ENCODE assay signal across 22 cellular contexts in genomic region chr2:5740853-5741252, GRCh38. TPM values are rescaled to one million over a fixed set of nuclear protein-coding genes. Genes with fewer than 3 reads are reported as not detected.
"Had no signal": no experiment of that assay in that cellular context is flagged by ENCODE, and none has a peak within 500 bp of the region (broad histone marks: within the 10 kb centered on the region; RNA-seq: fewer than 3 reads in every experiment).

No MANE protein-coding gene starts in this region.

- H3K4me1 ChIP-seq: gastrocnemius medialis, neural progenitor cell, prostate gland, right atrium auricular region, stomach had no signal

- H3K4me3 ChIP-seq: dorsolateral prefrontal cortex, gastrocnemius medialis, lung, neural progenitor cell, prostate gland, right atrium auricular region, sigmoid colon, stomach, thyroid gland had no signal

- H3K9ac ChIP-seq: neural progenitor cell had no signal

- H3K27me3 ChIP-seq: gastrocnemius medialis, neural progenitor cell, right atrium auricular region, sigmoid colon, stomach, thyroid gland had no signal

- H3K36me3 ChIP-seq: gastrocnemius medialis, neural progenitor cell, prostate gland, right atrium auricular region, sigmoid colon, stomach, thyroid gland had no signal

- H3K4me2 ChIP-seq: neural progenitor cell had no signal

- H3K27ac ChIP-seq: dorsolateral prefrontal cortex, gastrocnemius medialis, neural progenitor cell, prostate gland, right atrium auricular region, sigmoid colon, stomach, thyroid gland had no signal

- FAIRE-seq: kidney had no signal

- DNase-seq: dorsolateral prefrontal cortex; effector CD4-positive, alpha-beta T cell; foreskin fibroblast; gastrocnemius medialis; kidney; mesenchymal stem cell; naive thymus-derived CD4-positive, alpha-beta T cell; sigmoid colon; stimulated activated CD4-positive, alpha-beta T cell treated with anti-CD3 and anti-CD28 coated beads, Interleukin-2, amount 100 ng/mL, for 24 hours; stimulated activated CD4-positive, alpha-beta T cell treated with anti-CD3 and anti-CD28 coated beads, Interleukin-4, amount 100 ng/mL, for 24 hours; stimulated activated naive CD4-positive, alpha-beta T cell treated with Interleukin-2 at 50 U/mL for 16 hours; stomach had no signal

- ATAC-seq: gastrocnemius medialis; left lobe of liver; naive thymus-derived CD4-positive, alpha-beta T cell; stimulated activated effector memory CD8-positive, alpha-beta T cell treated with anti-CD3 and anti-CD28 coated beads, Interleukin-12 subunit alpha, Interleukin-12 subunit beta, amount 100 ng/mL, for 72 hours had no signal

- H2AFZ ChIP-seq: neural progenitor cell had no signal

- H3K9me3 ChIP-seq: gastrocnemius medialis, prostate gland, right atrium auricular region, sigmoid colon, stomach, thyroid gland had no signal

RNA-seq across cellular contexts. Expression of gene SOX11, which starts 48.7 kb away (rescaled TPM):
- total RNA-seq: gastrocnemius medialis; naive thymus-derived CD4-positive, alpha-beta T cell; prostate gland; subcutaneous adipose tissue; thyroid gland had no signal
- polyA plus RNA-seq: esophagus; liver; naive thymus-derived CD4-positive, alpha-beta T cell had no signal
